In the genomic region with DNA sequence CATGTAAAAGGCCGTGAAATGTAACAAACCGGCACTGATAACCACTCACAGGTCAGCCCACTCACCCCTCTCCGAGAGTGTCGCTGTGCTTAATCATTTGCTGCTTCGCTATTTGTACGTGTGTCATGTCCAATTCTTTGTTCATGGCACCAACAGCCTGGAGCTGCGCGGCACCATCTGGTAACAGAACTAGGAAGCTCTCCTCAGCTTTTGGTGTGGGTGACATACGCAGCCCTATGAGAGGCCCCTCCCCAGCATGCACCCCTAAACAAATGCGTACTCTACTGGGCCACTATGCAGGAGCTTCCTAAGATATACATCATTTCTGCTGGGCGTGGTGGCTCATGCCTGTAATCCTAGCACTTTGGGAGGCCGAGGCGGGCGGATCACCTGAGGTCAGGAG, we compare ENCODE assay signal across 13 cellular contexts. TPM values are rescaled to one million over a fixed set of nuclear protein-coding genes. Genes with fewer than 3 reads are reported as not detected.
DNase-seq lines count a peak whose midpoint lies in the region; ATAC-seq and TF ChIP-seq lines count a peak whose summit lies in the region.
"Had no signal": no experiment of that assay in that cellular context is flagged by ENCODE, and none has a peak within 500 bp of the region (broad histone marks: within the 10 kb centered on the region; RNA-seq: fewer than 3 reads in every experiment).

No MANE protein-coding gene starts in this region.

- peak overlapping the region; percentile 99 for H3K4me2 ChIP-seq in PC-9

- intact Hi-C loops in CD14-positive monocyte (cut with micrococcal nuclease), result no loop called here
- intact Hi-C loops in PC-9 (cut with micrococcal nuclease; ENCODE audit: unreplicated experiment), result no loop called here

- no peaks in the 10 kb centered on the region for H3K9me2 ChIP-seq in PC-9 (ENCODE audit: insufficient read depth)

- ATAC-seq in naive thymus-derived CD8-positive, alpha-beta T cell, result peak; percentile 60 to 77
- ATAC-seq in GM19467 (IDR thresholded peaks at IDR 0.05; ENCODE audit: unreplicated experiment), result no peak

- H3K27ac ChIP-seq in PC-9, result peak overlapping the region; percentile 94
- H3K27ac ChIP-seq: ovary had no signal

- in situ Hi-C loops in ACHN (cut with HindIII; ENCODE audit: low pct_ligation_motif_present, low pct_unique_long_range_greater_than_20kb, low sequenced_read_pairs), result no loop called here

- no peaks in the 10 kb centered on the region for H3K27me3 ChIP-seq in PC-9 (ENCODE audit: insufficient read depth, low read depth)
- H3K27me3 ChIP-seq: ovary, stomach had no signal

- DNase-seq in CD14-positive monocyte (ENCODE audit: low spot score) (no peak), PC-9 (no peak), NCI-H1694 (lab: John Stamatoyannopoulos, UW) (no peak), ACHN (no peak)
- peak; percentile 40 for DNase-seq in activated naive CD4-positive, alpha-beta T cell treated with anti-CD3 and anti-CD28 coated beads, Interleukin-2, amount 10 ng/mL, durations not matched to agents 7 days and 5 days
- DNase-seq in naive thymus-derived CD8-positive, alpha-beta T cell, result peak in 9 of 10 donors; percentile 27 to 75 (median 58)
- no peak for DNase-seq in central memory CD4-positive, alpha-beta T cell
- DNase-seq: effector CD4-positive, alpha-beta T cell; foreskin fibroblast; stomach had no signal

- H3K27me3 Mint-ChIP-seq in CD14-positive monocyte (ENCODE audit: low read depth in 3 of 3), result peaks cover 0 to 2% (median 1%) of the 10 kb centered on the region in 3 donors
- H3K27me3 Mint-ChIP-seq in activated naive CD4-positive, alpha-beta T cell treated with anti-CD3 and anti-CD28 coated beads, Interleukin-2, amount 10 ng/mL, durations not matched to agents 7 days and 5 days, result no peaks in the 10 kb centered on the region
- H3K27me3 Mint-ChIP-seq in naive thymus-derived CD8-positive, alpha-beta T cell, result no peaks in the 10 kb centered on the region
- H3K27me3 Mint-ChIP-seq: memory B cell had no signal

- H3K36me3 ChIP-seq in PC-9 (ENCODE audit: low read depth), result peaks cover 80% of the 10 kb centered on the region
- H3K36me3 ChIP-seq: ovary, stomach had no signal

- H3K4me3 Mint-ChIP-seq in CD14-positive monocyte, result no peak overlapping the region
- peak overlapping the region; percentile 67 for H3K4me3 Mint-ChIP-seq in activated naive CD4-positive, alpha-beta T cell treated with anti-CD3 and anti-CD28 coated beads, Interleukin-2, amount 10 ng/mL, durations not matched to agents 7 days and 5 days
- H3K4me3 Mint-ChIP-seq in naive thymus-derived CD8-positive, alpha-beta T cell, result peak overlapping the region; percentile 79 to 96 (median 89)
- H3K4me3 Mint-ChIP-seq: memory B cell had no signal

- no peaks in the 10 kb centered on the region for H3K9me3 ChIP-seq in PC-9 (ENCODE audit: insufficient read depth, low read depth)
- H3K9me3 ChIP-seq: ovary, stomach had no signal

- H2AFZ ChIP-seq in PC-9, result no peak overlapping the region

- POLR2A ChIA-PET in PC-9 (lab: Charles Lee; ENCODE audit: unreplicated experiment), result no interaction called here
- POLR2A ChIA-PET in naive thymus-derived CD8-positive, alpha-beta T cell (lab: Charles Lee), result interaction anchor here (0.6 to 8.7 kb wide), 19 partner anchors 9 to 696 kb away, joined by 3 to 115 read pairs (median 5); partner anchors contain the start of genes CEP95, DDX5 and POLG2

- CTCF ChIA-PET in PC-9 (lab: Charles Lee), result no interaction called here
- CTCF ChIA-PET in activated naive CD4-positive, alpha-beta T cell treated with anti-CD3 and anti-CD28 coated beads, Interleukin-2, amount 10 ng/mL, durations not matched to agents 7 days and 5 days (lab: Charles Lee), result no interaction called here

- H3K9me3 Mint-ChIP-seq in CD14-positive monocyte, result peaks cover 0 to 2% (median 0%) of the 10 kb centered on the region in 7 donors
- no peaks in the 10 kb centered on the region for H3K9me3 Mint-ChIP-seq in activated naive CD4-positive, alpha-beta T cell treated with anti-CD3 and anti-CD28 coated beads, Interleukin-2, amount 10 ng/mL, durations not matched to agents 7 days and 5 days
- no peaks in the 10 kb centered on the region for H3K9me3 Mint-ChIP-seq in naive thymus-derived CD8-positive, alpha-beta T cell
- H3K9me3 Mint-ChIP-seq: memory B cell had no signal

- peaks cover 93% of the 10 kb centered on the region for H3K4me1 ChIP-seq in PC-9 (replicated peaks; ENCODE audit: insufficient read depth)

- H3K4me3 ChIP-seq in PC-9, result no peak overlapping the region
- H3K4me3 ChIP-seq: ovary, stomach had no signal

- peaks cover 80% of the 10 kb centered on the region for H3K4me1 Mint-ChIP-seq in CD14-positive monocyte
- peaks cover 66% of the 10 kb centered on the region for H3K4me1 Mint-ChIP-seq in activated naive CD4-positive, alpha-beta T cell treated with anti-CD3 and anti-CD28 coated beads, Interleukin-2, amount 10 ng/mL, durations not matched to agents 7 days and 5 days
- peaks cover 32 to 81% (median 76%) of the 10 kb centered on the region in 4 donors for H3K4me1 Mint-ChIP-seq in naive thymus-derived CD8-positive, alpha-beta T cell

- H3K36me3 Mint-ChIP-seq in CD14-positive monocyte, result peaks cover 42 to 59% of the 10 kb centered on the region in 2 donors
- peaks cover 8% of the 10 kb centered on the region for H3K36me3 Mint-ChIP-seq in activated naive CD4-positive, alpha-beta T cell treated with anti-CD3 and anti-CD28 coated beads, Interleukin-2, amount 10 ng/mL, durations not matched to agents 7 days and 5 days
- H3K36me3 Mint-ChIP-seq in naive thymus-derived CD8-positive, alpha-beta T cell, result peaks cover 0 to 26% (median 17%) of the 10 kb centered on the region in 3 donors

- H3F3A ChIP-seq in PC-9 (ENCODE audit: insufficient read depth, low read depth), result peaks cover 100% of the 10 kb centered on the region

- peaks cover 84% of the 10 kb centered on the region for H4K20me1 ChIP-seq in PC-9 (ENCODE audit: insufficient read depth)

- no peak for TF ChIP-seq CTCF in CD14-positive monocyte (IDR thresholded peaks at IDR 0.05)
- TF ChIP-seq CTCF in PC-9 (conservative IDR thresholded peaks at IDR 0.05), result no peak

- H3K79me2 ChIP-seq in PC-9 (ENCODE audit: low read depth), result peaks cover 94% of the 10 kb centered on the region

- peak overlapping the region; percentile 42 to 100 (median 98) for H3K27ac Mint-ChIP-seq in CD14-positive monocyte
- peak overlapping the region; percentile 95 for H3K27ac Mint-ChIP-seq in activated naive CD4-positive, alpha-beta T cell treated with anti-CD3 and anti-CD28 coated beads, Interleukin-2, amount 10 ng/mL, durations not matched to agents 7 days and 5 days
- peak overlapping the region; percentile 94 to 100 (median 99) for H3K27ac Mint-ChIP-seq in naive thymus-derived CD8-positive, alpha-beta T cell
- H3K27ac Mint-ChIP-seq: memory B cell had no signal

- no TSS peak for BruUV-seq in PC-9 (replicated peaks; lab: Mats Ljungman, UMichigan)

RNA-seq across cellular contexts. Expression of gene PECAM1, which starts 2.3 kb away (rescaled TPM):
- polyA plus RNA-seq in CD14-positive monocyte, result 100 to 1,000 TPM; 205 to 342 TPM
- 0.80 and 1.5 TPM in 2 replicates for total RNA-seq in PC-9 (2021)
- 100 to 1,000 TPM; 172 to 177 TPM for total RNA-seq in naive thymus-derived CD8-positive, alpha-beta T cell
- polyA plus RNA-seq in naive thymus-derived CD8-positive, alpha-beta T cell, result 100 to 1,000 TPM; 168 to 264 (median 187) TPM

RNA-seq across cellular contexts. Expression of gene MILR1, which starts 55.9 kb away (rescaled TPM):
- 10 to 100 TPM; 72.0 to 95.2 TPM for polyA plus RNA-seq in CD14-positive monocyte
- total RNA-seq in PC-9 (2021), result 22.9 and 25.6 TPM in 2 replicates
- total RNA-seq in naive thymus-derived CD8-positive, alpha-beta T cell, result not detected
- not detected for polyA plus RNA-seq in naive thymus-derived CD8-positive, alpha-beta T cell

Comparison
In these comparisons a context has a peak if more than half of its experiments do, and no peak if none do; other contexts are left out.
1. DNase-seq: peak in activated naive CD4-positive, alpha-beta T cell treated with anti-CD3 and anti-CD28 coated beads, Interleukin-2, amount 10 ng/mL, durations not matched to agents 7 days and 5 days (single experiment) and naive thymus-derived CD8-positive, alpha-beta T cell (9 of 10); none in CD14-positive monocyte (single experiment), PC-9 (0 of 2), NCI-H1694 (single experiment), ACHN (single experiment) and central memory CD4-positive, alpha-beta T cell (single experiment).
2. H3K4me3 Mint-ChIP-seq: peak in activated naive CD4-positive, alpha-beta T cell treated with anti-CD3 and anti-CD28 coated beads, Interleukin-2, amount 10 ng/mL, durations not matched to agents 7 days and 5 days (single experiment) and naive thymus-derived CD8-positive, alpha-beta T cell (10 of 10); none in CD14-positive monocyte (0 of 2).
3. RNA of gene PECAM1, which starts 2.3 kb away (total RNA-seq): 172 to 177 TPM in naive thymus-derived CD8-positive, alpha-beta T cell; 0.80 to 1.5 TPM in PC-9; every median in the first group is over 10 times any median in the second.
4. RNA of gene MILR1, which starts 55.9 kb away (total RNA-seq): 22.9 to 25.6 TPM in PC-9; not detected in naive thymus-derived CD8-positive, alpha-beta T cell; every median in the first group is over 10 times any median in the second.
5. Peak in every context shown above with its lines, with median percentiles within 50 percentile points of each other: H3K27ac Mint-ChIP-seq.